In the genomic region with DNA sequence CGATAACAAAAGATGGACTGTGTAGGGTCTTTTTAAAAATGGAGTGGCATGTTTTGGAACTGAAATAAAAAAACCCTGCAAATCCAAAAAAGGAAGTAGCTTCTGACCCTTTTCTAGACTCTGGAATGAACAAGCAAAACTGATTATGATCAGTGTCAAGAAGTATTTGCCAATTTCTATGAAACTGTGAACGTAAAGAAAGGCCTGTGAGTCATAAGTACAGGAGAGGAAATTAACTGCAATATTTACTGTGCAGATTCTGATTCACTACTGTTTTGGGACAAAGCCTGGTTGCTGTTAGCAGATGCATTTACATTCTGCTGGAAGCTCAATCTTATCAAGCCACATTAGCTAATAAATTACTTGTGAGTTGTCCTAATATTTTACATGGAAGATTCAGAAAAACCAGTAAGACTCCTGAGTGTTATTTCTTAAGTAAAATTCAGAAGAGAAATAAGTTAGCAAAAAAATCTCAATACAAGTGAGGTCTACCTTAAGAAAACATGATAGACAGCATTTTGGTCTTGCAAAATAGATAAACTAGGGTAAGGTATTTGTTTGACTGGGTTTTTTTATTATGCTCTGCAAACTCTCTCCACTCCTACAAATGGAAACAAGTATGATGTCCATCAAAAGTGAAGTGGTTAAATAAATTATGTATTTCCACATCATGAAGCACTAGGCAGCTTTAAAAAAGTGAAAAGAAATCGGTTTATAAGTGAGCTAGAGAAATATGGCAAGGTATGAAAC, we compare ENCODE assay signal across 1 cellular context.
TF ChIP-seq lines count a peak whose summit lies in the region.

No MANE protein-coding gene starts in this region.

TF ChIP-seq in GM12878, 131 proteins besides CTCF, POLR2A, EP300 and RAD21 (continued from another document):
- TF ChIP-seq, protein P1, sequence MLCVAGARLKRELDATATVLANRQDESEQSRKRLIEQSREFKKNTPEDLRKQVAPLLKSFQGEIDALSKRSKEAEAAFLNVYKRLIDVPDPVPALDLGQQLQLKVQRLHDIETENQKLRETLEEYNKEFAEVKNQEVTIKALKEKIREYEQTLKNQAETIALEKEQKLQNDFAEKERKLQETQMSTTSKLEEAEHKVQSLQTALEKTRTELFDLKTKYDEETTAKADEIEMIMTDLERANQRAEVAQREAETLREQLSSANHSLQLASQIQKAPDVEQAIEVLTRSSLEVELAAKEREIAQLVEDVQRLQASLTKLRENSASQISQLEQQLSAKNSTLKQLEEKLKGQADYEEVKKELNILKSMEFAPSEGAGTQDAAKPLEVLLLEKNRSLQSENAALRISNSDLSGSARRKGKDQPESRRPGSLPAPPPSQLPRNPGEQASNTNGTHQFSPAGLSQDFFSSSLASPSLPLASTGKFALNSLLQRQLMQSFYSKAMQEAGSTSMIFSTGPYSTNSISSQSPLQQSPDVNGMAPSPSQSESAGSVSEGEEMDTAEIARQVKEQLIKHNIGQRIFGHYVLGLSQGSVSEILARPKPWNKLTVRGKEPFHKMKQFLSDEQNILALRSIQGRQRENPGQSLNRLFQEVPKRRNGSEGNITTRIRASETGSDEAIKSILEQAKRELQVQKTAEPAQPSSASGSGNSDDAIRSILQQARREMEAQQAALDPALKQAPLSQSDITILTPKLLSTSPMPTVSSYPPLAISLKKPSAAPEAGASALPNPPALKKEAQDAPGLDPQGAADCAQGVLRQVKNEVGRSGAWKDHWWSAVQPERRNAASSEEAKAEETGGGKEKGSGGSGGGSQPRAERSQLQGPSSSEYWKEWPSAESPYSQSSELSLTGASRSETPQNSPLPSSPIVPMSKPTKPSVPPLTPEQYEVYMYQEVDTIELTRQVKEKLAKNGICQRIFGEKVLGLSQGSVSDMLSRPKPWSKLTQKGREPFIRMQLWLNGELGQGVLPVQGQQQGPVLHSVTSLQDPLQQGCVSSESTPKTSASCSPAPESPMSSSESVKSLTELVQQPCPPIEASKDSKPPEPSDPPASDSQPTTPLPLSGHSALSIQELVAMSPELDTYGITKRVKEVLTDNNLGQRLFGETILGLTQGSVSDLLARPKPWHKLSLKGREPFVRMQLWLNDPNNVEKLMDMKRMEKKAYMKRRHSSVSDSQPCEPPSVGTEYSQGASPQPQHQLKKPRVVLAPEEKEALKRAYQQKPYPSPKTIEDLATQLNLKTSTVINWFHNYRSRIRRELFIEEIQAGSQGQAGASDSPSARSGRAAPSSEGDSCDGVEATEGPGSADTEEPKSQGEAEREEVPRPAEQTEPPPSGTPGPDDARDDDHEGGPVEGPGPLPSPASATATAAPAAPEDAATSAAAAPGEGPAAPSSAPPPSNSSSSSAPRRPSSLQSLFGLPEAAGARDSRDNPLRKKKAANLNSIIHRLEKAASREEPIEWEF (IDR thresholded peaks at IDR 0.05; ENCODE audit: insufficient replicate concordance, low read depth, low read length) = peak; percentile 18
- TF ChIP-seq ZSCAN29 (IDR thresholded peaks at IDR 0.05) = no peak
- TF ChIP-seq, protein P2, sequence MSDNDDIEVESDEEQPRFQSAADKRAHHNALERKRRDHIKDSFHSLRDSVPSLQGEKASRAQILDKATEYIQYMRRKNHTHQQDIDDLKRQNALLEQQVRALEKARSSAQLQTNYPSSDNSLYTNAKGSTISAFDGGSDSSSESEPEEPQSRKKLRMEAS (IDR thresholded peaks at IDR 0.05; ENCODE audit: low read depth, low read length) = no peak
